Comparison of ENCODE assay signal across 12 cellular contexts in the genomic region with DNA sequence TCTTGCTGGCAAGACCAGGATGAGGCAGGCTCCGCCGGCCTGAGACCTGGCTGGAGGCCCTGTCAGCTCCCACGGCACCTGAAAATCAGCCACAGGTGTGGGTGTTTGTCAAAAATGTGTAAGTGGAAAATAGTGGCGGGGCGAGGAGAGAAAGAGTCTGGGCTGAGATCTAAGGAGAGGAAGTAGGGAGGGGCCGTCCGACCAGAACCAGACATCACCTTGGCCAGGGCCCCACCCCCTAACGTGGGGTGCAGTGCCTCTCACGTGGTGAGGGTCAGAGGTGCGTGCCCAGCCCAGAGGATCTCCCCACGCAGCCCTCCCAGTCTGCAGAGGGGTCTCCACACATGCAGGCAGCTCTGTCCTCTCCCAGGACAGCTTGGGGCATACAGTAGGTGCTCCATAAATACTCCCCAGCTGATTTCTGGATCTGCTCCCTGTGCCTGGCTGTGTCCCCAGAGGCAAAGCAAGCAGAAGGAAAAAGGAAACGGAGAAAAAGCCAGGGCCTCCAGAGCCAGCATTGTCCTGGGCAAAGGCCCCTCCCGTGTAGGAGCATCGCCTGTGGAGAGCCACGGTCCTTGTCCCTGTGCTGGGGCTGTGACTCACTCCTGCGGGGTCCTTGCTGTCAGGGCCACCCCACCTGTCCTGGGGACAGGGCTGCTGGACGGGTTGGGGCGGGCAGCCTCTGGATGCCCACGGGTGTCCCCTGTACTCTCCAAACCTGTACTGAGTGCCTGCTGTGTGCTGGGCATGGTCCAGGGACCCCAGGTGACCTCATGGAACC. TPM values are rescaled to one million over a fixed set of nuclear protein-coding genes. Genes with fewer than 3 reads are reported as not detected.
DNase-seq lines count a peak whose midpoint lies in the region; ATAC-seq and TF ChIP-seq lines count a peak whose summit lies in the region.
"Had no signal": no experiment of that assay in that cellular context is flagged by ENCODE, and none has a peak within 500 bp of the region (broad histone marks: within the 10 kb centered on the region; RNA-seq: fewer than 3 reads in every experiment).

No MANE protein-coding gene starts in this region.

- H3K36me3 ChIP-seq in upper lobe of left lung (no peaks in the 10 kb centered on the region), right atrium auricular region (no peaks in the 10 kb centered on the region)
- H3K36me3 ChIP-seq: gastrocnemius medialis, prostate gland had no signal

- TF ChIP-seq CTCF in GM10248 (IDR thresholded peaks at IDR 0.05; ENCODE audit: control extremely low read depth, extremely low read depth, low read depth, missing control alignments) (no peak), upper lobe of left lung (IDR thresholded peaks at IDR 0.05) (no peak), right atrium auricular region (IDR thresholded peaks at IDR 0.05) (no peak)

- H3K27ac ChIP-seq in upper lobe of left lung = no peak overlapping the region
- H3K27ac ChIP-seq in right atrium auricular region = no peak overlapping the region
- H3K27ac ChIP-seq: gastrocnemius medialis, HL-60, prostate gland had no signal

- peaks cover 0 to 2% (median 0%) of the 10 kb centered on the region in 4 donors for H3K4me1 ChIP-seq in upper lobe of left lung
- peaks cover 0 to 44% of the 10 kb centered on the region in 2 donors for H3K4me1 ChIP-seq in right atrium auricular region
- H3K4me1 ChIP-seq: gastrocnemius medialis, prostate gland had no signal

- DNase-seq in GM10248 (ENCODE audit: extremely low spot score) (peak; percentile 55), NCI-H2029 (lab: John Stamatoyannopoulos, UW) (no peak), upper lobe of left lung (no peak), HuH-7.5 (ENCODE audit: low spot score) (no peak), right atrium auricular region (ENCODE audit: low spot score) (no peak)
- DNase-seq in activated CD4-positive, alpha-beta T cell treated with anti-CD3 and anti-CD28 coated beads for 4 hours = peak; percentile 55 to 70
- DNase-seq in activated naive CD4-positive, alpha-beta T cell treated with anti-CD3 and anti-CD28 coated beads, Interleukin-2, amount 50 U/mL, for 16 hours = peak; percentile 40
- DNase-seq in stimulated activated CD4-positive, alpha-beta T cell treated with anti-CD3 and anti-CD28 coated beads, Interleukin-2, amount 100 ng/mL, for 24 hours = peak; percentile 51 to 52
- DNase-seq: gastrocnemius medialis, GOT3 had no signal

- CTCF ChIA-PET in GM10248 (lab: Yijun Ruan, JAX) = interaction anchor here (0.7 kb wide), 1 partner anchor 24 kb away, joined by 3 read pairs; no protein-coding TSS in a partner anchor

- H3K27me3 ChIP-seq in upper lobe of left lung = no peaks in the 10 kb centered on the region
- no peaks in the 10 kb centered on the region for H3K27me3 ChIP-seq in right atrium auricular region

- ATAC-seq in upper lobe of left lung (ENCODE audit: low FRiP score in 2 of 2) = no peak
- ATAC-seq: gastrocnemius medialis had no signal

- TF ChIP-seq EP300 in upper lobe of left lung (IDR thresholded peaks at IDR 0.05) = no peak

- WGBS in upper lobe of left lung, 2 donors = 72 to 78% methylated on average over 12 to 18 of the region's 19 CpGs

- no peak overlapping the region for H3K4me3 ChIP-seq in upper lobe of left lung
- no peak overlapping the region for H3K4me3 ChIP-seq in right atrium auricular region
- H3K4me3 ChIP-seq: gastrocnemius medialis, prostate gland had no signal

- TF ChIP-seq POLR2A in upper lobe of left lung (IDR thresholded peaks at IDR 0.05) = no peak

- POLR2A ChIA-PET in GM10248 (lab: Yijun Ruan, JAX) = no interaction called here

- H3K9me3 ChIP-seq in upper lobe of left lung (no peaks in the 10 kb centered on the region), right atrium auricular region (no peaks in the 10 kb centered on the region)
- H3K9me3 ChIP-seq: gastrocnemius medialis, prostate gland had no signal

RNA-seq across cellular contexts. Expression of gene ZFPM1, which starts 16.7 kb away (rescaled TPM):
- 1 to 10 TPM; 1.0 to 8.4 (median 3.3) TPM for total RNA-seq in upper lobe of left lung
- total RNA-seq in right atrium auricular region = 1 to 10 TPM; 1.7 to 2.4 TPM

Comparison
In these comparisons a context has a peak if more than half of its experiments do, and no peak if none do; other contexts are left out.
1. DNase-seq: peak in GM10248 (single experiment), activated CD4-positive, alpha-beta T cell treated with anti-CD3 and anti-CD28 coated beads for 4 hours (2 of 2), activated naive CD4-positive, alpha-beta T cell treated with anti-CD3 and anti-CD28 coated beads, Interleukin-2, amount 50 U/mL, for 16 hours (single experiment) and stimulated activated CD4-positive, alpha-beta T cell treated with anti-CD3 and anti-CD28 coated beads, Interleukin-2, amount 100 ng/mL, for 24 hours (2 of 2); none in NCI-H2029 (single experiment), upper lobe of left lung (0 of 2), HuH-7.5 (single experiment) and right atrium auricular region (single experiment).